ENCODE assay signal across 10 cellular contexts in the genomic region with DNA sequence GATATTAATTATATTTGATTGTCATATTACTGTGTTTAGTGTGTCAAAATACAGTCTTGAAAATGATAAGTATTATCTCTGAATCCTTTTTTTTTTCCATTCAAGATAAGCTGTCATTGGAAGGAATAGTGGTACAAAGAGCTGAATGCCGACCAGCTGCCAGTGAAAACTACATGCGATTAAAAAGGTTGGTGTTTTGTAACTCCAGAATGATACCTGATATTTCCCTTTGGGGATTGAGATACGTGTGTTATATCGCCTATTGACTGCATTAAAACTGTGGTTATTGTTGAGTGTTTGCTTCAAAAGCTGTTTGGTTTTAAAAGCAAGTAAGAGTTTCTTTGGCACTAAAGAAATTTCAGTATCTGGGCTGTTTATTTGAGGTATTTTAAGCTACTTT. TPM values are rescaled to one million over a fixed set of nuclear protein-coding genes. Genes with fewer than 3 reads are reported as not detected.
A peak's percentile ranks its signal among the peaks of the same experiment; 100 is the strongest.
DNase-seq lines count a peak whose midpoint lies in the region; ATAC-seq, FAIRE-seq and TF ChIP-seq lines count a peak whose summit lies in the region.
"Had no signal": no experiment of that assay in that cellular context is flagged by ENCODE, and none has a peak within 500 bp of the region (broad histone marks: within the 10 kb centered on the region; RNA-seq: fewer than 3 reads in every experiment).

No MANE protein-coding gene starts in this region.

- peak overlapping the region; percentile 77; the same call in 1 of the 2 replicates for H3K27ac ChIP-seq in HCT116 (ENCODE audit: low read depth, low read length)
- H3K27ac ChIP-seq in endothelial cell of umbilical vein (ENCODE audit: insufficient read depth, low read depth, low read length), result peak overlapping the region; percentile 88
- peak overlapping the region; percentile 79 for H3K27ac ChIP-seq in rectal smooth muscle tissue (ENCODE audit: low read depth, low read length)

- FAIRE-seq in endothelial cell of umbilical vein (lab: Jason Lieb, UNC), result no peak

- no peaks in the 10 kb centered on the region for H4K20me1 ChIP-seq in HCT116 (ENCODE audit: insufficient read depth)
- no peaks in the 10 kb centered on the region for H4K20me1 ChIP-seq in endothelial cell of umbilical vein (replicated peaks; ENCODE audit: control insufficient read depth, extremely low read depth, insufficient read depth, low read length)

- intact Hi-C loops in HCT116 (cut with micrococcal nuclease) (no loop called here), endothelial cell of umbilical vein (cut with micrococcal nuclease) (loop anchor here (5.0 kb wide), 1 partner anchor 85 kb away; a partner anchor contains a TSS)

- H3K9me3 ChIP-seq in HCT116 (ENCODE audit: control insufficient read depth in 1 of 2, insufficient read depth in 1 of 2, low read depth in 1 of 2, low read length in 2 of 2), result no peaks in the 10 kb centered on the region
- no peaks in the 10 kb centered on the region for H3K9me3 ChIP-seq in endothelial cell of umbilical vein (replicated peaks; ENCODE audit: control insufficient read depth, insufficient read depth, low read length)

- dilution Hi-C loops in endothelial cell of umbilical vein (cut with MboI; ENCODE audit: extremely low pct_ligation_motif_present, low sequenced_read_pairs), result no loop called here

- H3K27me3 ChIP-seq in HCT116 (ENCODE audit: insufficient read depth, low read length) (no peaks in the 10 kb centered on the region), endothelial cell of umbilical vein (ENCODE audit: control insufficient read depth in 2 of 2, insufficient read depth in 2 of 2, low read length in 2 of 2) (no peaks in the 10 kb centered on the region), rectal smooth muscle tissue (ENCODE audit: control insufficient read depth, insufficient read depth, low read length) (no peaks in the 10 kb centered on the region)

- TF ChIP-seq CTCF in HCT116 (IDR thresholded peaks at IDR 0.05 in 2 of 3, conservative IDR thresholded peaks at IDR 0.05 in 1 of 3; ENCODE audit: borderline replicate concordance in 1 of 3, insufficient read depth in 1 of 3, low read depth in 2 of 3, low read length in 2 of 3), result no peak
- TF ChIP-seq CTCF in endothelial cell of umbilical vein (IDR thresholded peaks at IDR 0.05; ENCODE audit: extremely low read depth in 1 of 2, insufficient read depth in 1 of 2, low read depth in 1 of 2, low read length in 2 of 2), result no peak

- peak overlapping the region; percentile 49 for H3K9ac ChIP-seq in HCT116 (ENCODE audit: low read length)
- peak overlapping the region; percentile 56 for H3K9ac ChIP-seq in endothelial cell of umbilical vein (replicated peaks; ENCODE audit: extremely low read depth, insufficient read depth, low read length)
- no peak overlapping the region for H3K9ac ChIP-seq in rectal smooth muscle tissue (ENCODE audit: low read length)

- peak overlapping the region; percentile 60 for H3K4me2 ChIP-seq in HCT116 (ENCODE audit: low read length)
- peak overlapping the region; percentile 63 for H3K4me2 ChIP-seq in endothelial cell of umbilical vein (ENCODE audit: insufficient read depth, low read length)

- RAD21 ChIA-PET in HCT116 (lab: Charles Lee; ENCODE audit: low non-redundant PET in 1 of 2, low total read pairs in 2 of 2, uncharacterized antibody in 2 of 2, unreplicated experiment in 2 of 2), result interaction anchor here in 1 of 2 experiments (0.7 kb wide), 1 partner anchor 30 kb away, joined by 3 read pairs; no protein-coding TSS in a partner anchor

- ATAC-seq in HCT116 (no peak), esophagus mucosa (no peak), GM19397 (IDR thresholded peaks at IDR 0.05; ENCODE audit: unreplicated experiment) (no peak), HG02623 (IDR thresholded peaks at IDR 0.05; ENCODE audit: unreplicated experiment) (no peak), HG02870 (IDR thresholded peaks at IDR 0.05; ENCODE audit: unreplicated experiment) (no peak)

- H3K4me3 ChIP-seq in HCT116 (replicated peaks in 1 of 2; ENCODE audit: low read depth in 1 of 2, low read length in 2 of 2), result no peak overlapping the region
- no peak overlapping the region for H3K4me3 ChIP-seq in endothelial cell of umbilical vein (replicated peaks in 1 of 3; ENCODE audit: insufficient read depth in 1 of 3, low read depth in 1 of 3, low read length in 3 of 3)
- H3K4me3 ChIP-seq in rectal smooth muscle tissue (ENCODE audit: low read length), result no peak overlapping the region

- no peak overlapping the region for H2AFZ ChIP-seq in HCT116 (ENCODE audit: low read depth, low read length, poor library complexity, severe bottlenecking)
- no peak overlapping the region for H2AFZ ChIP-seq in endothelial cell of umbilical vein (ENCODE audit: low read depth, low read length)

- H3K9me1 ChIP-seq in endothelial cell of umbilical vein (replicated peaks; ENCODE audit: control insufficient read depth, extremely low read depth, insufficient read depth, low read length), result no peaks in the 10 kb centered on the region

- H3K4me1 ChIP-seq in HCT116 (ENCODE audit: control insufficient read depth in 1 of 2, insufficient read depth in 2 of 2, low read length in 2 of 2), result peaks cover 24 to 56% of the 10 kb centered on the region in 2 experiments
- H3K4me1 ChIP-seq in endothelial cell of umbilical vein (ENCODE audit: control insufficient read depth, extremely low read depth, insufficient read depth, low read length), result peaks cover 23% of the 10 kb centered on the region
- H3K4me1 ChIP-seq in rectal smooth muscle tissue (ENCODE audit: control insufficient read depth, insufficient read depth, low read length), result peaks cover 18% of the 10 kb centered on the region

- H3K9me2 ChIP-seq in HCT116 (ENCODE audit: insufficient read depth), result no peaks in the 10 kb centered on the region

- POLR2A ChIA-PET in HCT116 (lab: Charles Lee), result no interaction called here
- POLR2A ChIA-PET in endothelial cell of umbilical vein (lab: Charles Lee), result no interaction called here

- TF ChIP-seq POLR2A in HCT116 (IDR thresholded peaks at IDR 0.05; ENCODE audit: borderline replicate concordance, extremely low read depth, insufficient read depth, insufficient read length), result no peak
- no peak for TF ChIP-seq POLR2A in endothelial cell of umbilical vein (IDR thresholded peaks at IDR 0.05; ENCODE audit: low read depth, low read length)

- DNase-seq in HCT116 (ENCODE audit: low read depth, low spot score), result no peak
- DNase-seq in NCI-H69 (lab: John Stamatoyannopoulos, UW), result peak; percentile 54
- DNase-seq in endothelial cell of umbilical vein (ENCODE audit: low read depth, low spot score), result no peak
- DNase-seq: Karpas-422 had no signal

- H3K36me3 ChIP-seq in HCT116 (ENCODE audit: control insufficient read depth in 1 of 2, insufficient read depth in 2 of 2, low read length in 2 of 2), result peaks cover 0 to 13% of the 10 kb centered on the region in 2 experiments; a peak in 2 of 4 replicates
- no peaks in the 10 kb centered on the region for H3K36me3 ChIP-seq in endothelial cell of umbilical vein (ENCODE audit: control insufficient read depth in 2 of 2, extremely low read depth in 1 of 2, insufficient read depth in 2 of 2, low read length in 2 of 2)
- H3K36me3 ChIP-seq in rectal smooth muscle tissue (ENCODE audit: control insufficient read depth, insufficient read depth, low read length), result peaks cover 3% of the 10 kb centered on the region

- CTCF ChIA-PET in HCT116 (lab: Charles Lee) (no interaction called here), endothelial cell of umbilical vein (lab: Charles Lee) (interaction anchor here (1.0 to 2.6 kb wide), 7 partner anchors 10 to 161 kb away, joined by 3 to 7 read pairs (median 4); no protein-coding TSS in a partner anchor)

- peaks cover 51% of the 10 kb centered on the region for H3K79me2 ChIP-seq in HCT116 (ENCODE audit: insufficient read depth, low read length)
- H3K79me2 ChIP-seq in endothelial cell of umbilical vein (ENCODE audit: control insufficient read depth, insufficient read depth, low read length), result no peaks in the 10 kb centered on the region

- BruUV-seq in HCT116 (replicated peaks; lab: Mats Ljungman, UMichigan) (no TSS peak), endothelial cell of umbilical vein (replicated peaks; lab: Mats Ljungman, UMichigan) (no TSS peak)

- TF ChIP-seq RAD21 in HCT116 (IDR thresholded peaks at IDR 0.05; ENCODE audit: low read depth), result no peak

TF ChIP-seq in HCT116, 20 proteins besides CTCF, POLR2A, EP300 and RAD21 (continues in another document):
- TF ChIP-seq ZFX (IDR thresholded peaks at IDR 0.05) (no peak), SP1 (IDR thresholded peaks at IDR 0.05; ENCODE audit: low read depth) (no peak), EGR1 (IDR thresholded peaks at IDR 0.05; ENCODE audit: low read depth) (no peak), SRF (IDR thresholded peaks at IDR 0.05; ENCODE audit: low read depth) (no peak), ELF1 (IDR thresholded peaks at IDR 0.05; ENCODE audit: borderline replicate concordance, low read depth) (no peak), YY1 (IDR thresholded peaks at IDR 0.05; ENCODE audit: extremely low read depth, insufficient replicate concordance, low read depth, low read length) (no peak), TCF7L2 (IDR thresholded peaks at IDR 0.05; ENCODE audit: borderline replicate concordance, extremely low read depth, insufficient read depth, insufficient read length) (no peak)

TF ChIP-seq in endothelial cell of umbilical vein, 7 proteins besides CTCF, POLR2A, EP300 and RAD21 (continues in another document):
- TF ChIP-seq JUN (IDR thresholded peaks at IDR 0.05; ENCODE audit: borderline replicate concordance, insufficient read depth, insufficient read length, low read depth), result no peak
- TF ChIP-seq MYC (IDR thresholded peaks at IDR 0.05; ENCODE audit: low read depth, low read length), result no peak
- no peak for TF ChIP-seq EZH2 (IDR thresholded peaks at IDR 0.05; ENCODE audit: borderline replicate concordance, low read depth, low read length, severe bottlenecking)
- TF ChIP-seq GATA2 (IDR thresholded peaks at IDR 0.05; ENCODE audit: insufficient read depth, insufficient read length, low read depth, low read length), result no peak
- no peak for TF ChIP-seq FOS (IDR thresholded peaks at IDR 0.05; ENCODE audit: borderline replicate concordance, insufficient read depth, low read length)
- no peak for TF ChIP-seq POLR2AphosphoS5 (IDR thresholded peaks at IDR 0.05; ENCODE audit: insufficient read depth, low read depth, low read length)

RNA-seq across cellular contexts. Expression of a gene that starts 6.5 kb away (rescaled TPM):
- total RNA-seq in HCT116 (2021; ENCODE audit: unreplicated experiment) (not detected), endothelial cell of umbilical vein (not detected in 2 replicates), esophagus mucosa (not detected)
- not detected in 2 replicates for polyA plus RNA-seq in HCT116 (2012)
- not detected in 2 replicates for polyA plus RNA-seq in endothelial cell of umbilical vein
- polyA plus RNA-seq in endothelial cell of umbilical vein (2011; cell fraction: cytosol; rRNA removed), result not detected in 2 replicates
- polyA plus RNA-seq in endothelial cell of umbilical vein (2011; cell fraction: nucleus; rRNA removed), result not detected in 2 replicates
- not detected in 2 replicates for polyA plus RNA-seq in endothelial cell of umbilical vein (2012)
- polyA minus RNA-seq in endothelial cell of umbilical vein, result not detected in 2 replicates
- polyA minus RNA-seq in endothelial cell of umbilical vein (2011; cell fraction: cytosol; rRNA and poly(A)+ RNA removed), result not detected
- not detected in 2 replicates for polyA minus RNA-seq in endothelial cell of umbilical vein (2011; cell fraction: nucleus; rRNA and poly(A)+ RNA removed)
- total RNA-seq: liver had no signal
